Comparison of ENCODE assay signal across 21 cellular contexts in the genomic region with DNA sequence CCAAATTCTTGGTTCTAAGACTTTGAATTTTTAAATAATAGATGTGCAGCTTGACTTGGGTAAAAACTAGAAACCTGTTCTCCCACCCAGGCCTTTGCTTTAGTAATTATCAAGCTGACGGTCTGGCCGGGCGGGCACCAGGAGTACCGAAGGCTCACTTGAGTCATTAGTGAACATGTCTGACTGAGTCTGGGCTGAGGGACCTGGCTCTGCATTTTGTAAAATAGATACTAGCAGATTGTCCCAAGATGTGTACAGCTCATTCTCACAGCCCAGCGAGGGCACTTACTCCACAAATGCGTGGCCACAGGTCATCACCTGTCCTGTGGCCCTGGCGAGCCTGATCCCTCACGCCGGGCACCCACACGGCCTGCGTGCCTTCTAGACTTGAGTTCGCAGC.
DNase-seq lines count a peak whose midpoint lies in the region; ATAC-seq, FAIRE-seq and TF ChIP-seq lines count a peak whose summit lies in the region.
"Had no signal": no experiment of that assay in that cellular context is flagged by ENCODE, and none has a peak within 500 bp of the region (broad histone marks: within the 10 kb centered on the region; RNA-seq: fewer than 3 reads in every experiment).

No MANE protein-coding gene starts in this region.

- peak overlapping the region; percentile 80 for H3K4me2 ChIP-seq in keratinocyte (ENCODE audit: control insufficient read depth, extremely low read depth, insufficient read depth, low read depth, low read length)

- H3K9me3 ChIP-seq in left ventricle myocardium inferior (replicated peaks): no peaks in the 10 kb centered on the region
- H3K9me3 ChIP-seq in keratinocyte (ENCODE audit: control insufficient read depth, low read depth, low read length): no peaks in the 10 kb centered on the region
- no peaks in the 10 kb centered on the region for H3K9me3 ChIP-seq in vagina
- H3K9me3 ChIP-seq: SJSA1, testis had no signal

- peak overlapping the region; percentile 57 for H3K27ac ChIP-seq in left ventricle myocardium inferior (replicated peaks)
- H3K27ac ChIP-seq in keratinocyte (ENCODE audit: control insufficient read depth, insufficient read depth, low read length): peak overlapping the region; percentile 99
- peak overlapping the region; percentile 49 for H3K27ac ChIP-seq in rectal smooth muscle tissue (ENCODE audit: low read depth, low read length)
- peak overlapping the region; percentile 68 for H3K27ac ChIP-seq in vagina
- H3K27ac ChIP-seq: testis had no signal

- no peaks in the 10 kb centered on the region for H3K79me2 ChIP-seq in keratinocyte (ENCODE audit: control insufficient read depth, insufficient read depth, low read length)

- no peak overlapping the region for H3K4me3 ChIP-seq in left ventricle myocardium inferior
- H3K4me3 ChIP-seq in keratinocyte (ENCODE audit: control insufficient read depth in 2 of 3, extremely low read depth in 1 of 3, insufficient read depth in 2 of 3, low read depth in 1 of 3, low read length in 3 of 3): peak overlapping the region in 1 of 3 experiments; percentile 37
- no peak overlapping the region for H3K4me3 ChIP-seq in rectal smooth muscle tissue (ENCODE audit: low read length)
- H3K4me3 ChIP-seq in vagina: no peak overlapping the region
- H3K4me3 ChIP-seq: SJSA1, testis had no signal

- TF ChIP-seq POLR2A in vagina (IDR thresholded peaks at IDR 0.05): no peak

- no TSS peak for BruUV-seq in Calu3 (replicated peaks; lab: Mats Ljungman, UMichigan)

- H4K20me1 ChIP-seq in keratinocyte (ENCODE audit: control insufficient read depth, extremely low read depth, insufficient read depth, low read length): no peaks in the 10 kb centered on the region

- peaks cover 16% of the 10 kb centered on the region for H3K4me1 Mint-ChIP-seq in Calu3 (ENCODE audit: low read depth, unreplicated experiment)
- H3K4me1 Mint-ChIP-seq: activated CD4-positive, alpha-beta memory T cell treated with anti-CD3 and anti-CD28 coated beads, Interleukin-2, amount 10 ng/mL, durations not matched to agents 7 days and 5 days; activated naive CD4-positive, alpha-beta T cell treated with anti-CD3 and anti-CD28 coated beads, Interleukin-2, amount 50 U/mL, for 24 hours had no signal

- TF ChIP-seq CTCF in left ventricle myocardium inferior (IDR thresholded peaks at IDR 0.05; ENCODE audit: borderline replicate concordance) (no peak), keratinocyte (optimal IDR thresholded peaks at IDR 0.05 in 1 of 3, IDR thresholded peaks at IDR 0.05 in 1 of 3, conservative IDR thresholded peaks at IDR 0.05 in 1 of 3; ENCODE audit: extremely low read depth in 1 of 3, insufficient read depth in 2 of 3, low read length in 3 of 3) (no peak), vagina (IDR thresholded peaks at IDR 0.05) (no peak), Calu3 (IDR thresholded peaks at IDR 0.05; ENCODE audit: unreplicated experiment) (no peak)

- intact Hi-C loops in left ventricle myocardium inferior (cut with micrococcal nuclease) (no loop called here), left cardiac atrium (cut with DNase I) (no loop called here), vagina (cut with DNase I) (no loop called here), Calu3 (cut with micrococcal nuclease; ENCODE audit: unreplicated experiment) (no loop called here)

- H3K4me3 Mint-ChIP-seq in Calu3 (ENCODE audit: low read depth, unreplicated experiment): no peak overlapping the region
- H3K4me3 Mint-ChIP-seq: activated CD4-positive, alpha-beta memory T cell treated with anti-CD3 and anti-CD28 coated beads, Interleukin-2, amount 10 ng/mL, durations not matched to agents 7 days and 5 days; activated naive CD4-positive, alpha-beta T cell treated with anti-CD3 and anti-CD28 coated beads, Interleukin-2, amount 50 U/mL, for 24 hours; activated T-cell treated with anti-CD3 and anti-CD28 coated beads, Interleukin-2, amount 50 U/mL, for 24 hours; WTC11 had no signal

- H3K27me3 Mint-ChIP-seq in Calu3 (ENCODE audit: unreplicated experiment): no peaks in the 10 kb centered on the region
- H3K27me3 Mint-ChIP-seq: activated CD4-positive, alpha-beta memory T cell treated with anti-CD3 and anti-CD28 coated beads, Interleukin-2, amount 10 ng/mL, durations not matched to agents 7 days and 5 days; activated naive CD4-positive, alpha-beta T cell treated with anti-CD3 and anti-CD28 coated beads, Interleukin-2, amount 50 U/mL, for 24 hours; activated T-cell treated with anti-CD3 and anti-CD28 coated beads, Interleukin-2, amount 50 U/mL, for 24 hours had no signal

- peaks cover 4% of the 10 kb centered on the region for H3K9me1 ChIP-seq in keratinocyte (ENCODE audit: control insufficient read depth, extremely low read depth, insufficient read depth, low read length)

- no peaks in the 10 kb centered on the region for H3K9me3 Mint-ChIP-seq in Calu3 (ENCODE audit: low read depth, unreplicated experiment)
- H3K9me3 Mint-ChIP-seq: activated CD4-positive, alpha-beta memory T cell treated with anti-CD3 and anti-CD28 coated beads, Interleukin-2, amount 10 ng/mL, durations not matched to agents 7 days and 5 days; activated naive CD4-positive, alpha-beta T cell treated with anti-CD3 and anti-CD28 coated beads, Interleukin-2, amount 50 U/mL, for 24 hours; activated T-cell treated with anti-CD3 and anti-CD28 coated beads, Interleukin-2, amount 50 U/mL, for 24 hours; WTC11 had no signal

- no peak for DNase-seq in left ventricle myocardium inferior
- no peak for DNase-seq in left cardiac atrium
- DNase-seq in keratinocyte (ENCODE audit: low read depth, low spot score): no peak
- no peak for DNase-seq in vagina (ENCODE audit: extremely low spot score in 2 of 2)
- no peak for DNase-seq in hippocampal formation (lab: John Stamatoyannopoulos, UW)
- DNase-seq in Calu3: no peak
- no peak for DNase-seq in DMS153 treated with DMSO at 0.1 percent for 48 hours (lab: John Stamatoyannopoulos, UW; ENCODE audit: unreplicated experiment)
- DNase-seq: activated CD4-positive, alpha-beta memory T cell treated with anti-CD3 and anti-CD28 coated beads, Interleukin-2, amount 10 ng/mL, durations not matched to agents 7 days and 5 days; activated T-cell treated with anti-CD3 and anti-CD28 coated beads, Interleukin-2, amount 50 U/mL, for 24 hours; left colon; NCI-H1092 treated with DMSO at 0.1 percent for 48 hours; NCI-H69; OCI-M1; stimulated activated CD4-positive, alpha-beta T cell treated with anti-CD3 and anti-CD28 coated beads, Interleukin-2, amount 100 ng/mL, for 48 hours; T-helper 2 cell; testis had no signal

- dilution Hi-C loops in keratinocyte (cut with MboI; ENCODE audit: extremely low pct_ligation_motif_present, low sequenced_read_pairs): no loop called here

- H3K27me3 ChIP-seq in left ventricle myocardium inferior (ENCODE audit: low read depth) (no peaks in the 10 kb centered on the region), keratinocyte (ENCODE audit: control insufficient read depth, extremely low read depth, insufficient read depth, low read length) (no peaks in the 10 kb centered on the region), rectal smooth muscle tissue (ENCODE audit: control insufficient read depth, insufficient read depth, low read length) (no peaks in the 10 kb centered on the region), vagina (no peaks in the 10 kb centered on the region)
- H3K27me3 ChIP-seq: SJSA1, testis had no signal

- H3K9ac ChIP-seq in keratinocyte (ENCODE audit: control insufficient read depth, extremely low read depth, insufficient read depth, low read length) (peak overlapping the region; percentile 79), rectal smooth muscle tissue (ENCODE audit: low read length) (no peak overlapping the region)

- no peak for FAIRE-seq in keratinocyte (lab: Jason Lieb, UNC)
- FAIRE-seq: GM12892 had no signal

- CTCF ChIA-PET in Calu3 (lab: Charles Lee): no interaction called here

- H2AFZ ChIP-seq in keratinocyte (ENCODE audit: control insufficient read depth, low read length): no peak overlapping the region

- no peak overlapping the region for H3K27ac Mint-ChIP-seq in Calu3 (ENCODE audit: unreplicated experiment)
- H3K27ac Mint-ChIP-seq: activated CD4-positive, alpha-beta memory T cell treated with anti-CD3 and anti-CD28 coated beads, Interleukin-2, amount 10 ng/mL, durations not matched to agents 7 days and 5 days; activated naive CD4-positive, alpha-beta T cell treated with anti-CD3 and anti-CD28 coated beads, Interleukin-2, amount 50 U/mL, for 24 hours had no signal

- H3K4me1 ChIP-seq in left ventricle myocardium inferior (peaks cover 85% of the 10 kb centered on the region), keratinocyte (ENCODE audit: control insufficient read depth, extremely low read depth, insufficient read depth, low read length) (peaks cover 61% of the 10 kb centered on the region), rectal smooth muscle tissue (ENCODE audit: control insufficient read depth, insufficient read depth, low read length) (no peaks in the 10 kb centered on the region), vagina (peaks cover 72% of the 10 kb centered on the region)

- no peak for ATAC-seq in left cardiac atrium
- ATAC-seq: left colon, WTC11 had no signal

- H3K36me3 ChIP-seq in left ventricle myocardium inferior (peaks cover 4% of the 10 kb centered on the region), keratinocyte (ENCODE audit: control insufficient read depth in 2 of 2, extremely low read depth in 1 of 2, insufficient read depth in 2 of 2, low read length in 2 of 2) (peaks cover 0 to 1% of the 10 kb centered on the region in 2 experiments), rectal smooth muscle tissue (ENCODE audit: control insufficient read depth, insufficient read depth, low read length) (no peaks in the 10 kb centered on the region), vagina (no peaks in the 10 kb centered on the region)

- peaks cover 53% of the 10 kb centered on the region for H3K36me3 Mint-ChIP-seq in Calu3 (ENCODE audit: insufficient read depth, unreplicated experiment)
- H3K36me3 Mint-ChIP-seq: WTC11 had no signal

Comparison
In these comparisons a context has a peak if more than half of its experiments do, and no peak if none do; other contexts are left out.
1. H3K27ac ChIP-seq: peak in every context shown above with its lines; median percentile 99 in keratinocyte; 68 in vagina; 57 in left ventricle myocardium inferior; 49 in rectal smooth muscle tissue.